Comparison of ENCODE assay signal across 15 cellular contexts in the genomic region with DNA sequence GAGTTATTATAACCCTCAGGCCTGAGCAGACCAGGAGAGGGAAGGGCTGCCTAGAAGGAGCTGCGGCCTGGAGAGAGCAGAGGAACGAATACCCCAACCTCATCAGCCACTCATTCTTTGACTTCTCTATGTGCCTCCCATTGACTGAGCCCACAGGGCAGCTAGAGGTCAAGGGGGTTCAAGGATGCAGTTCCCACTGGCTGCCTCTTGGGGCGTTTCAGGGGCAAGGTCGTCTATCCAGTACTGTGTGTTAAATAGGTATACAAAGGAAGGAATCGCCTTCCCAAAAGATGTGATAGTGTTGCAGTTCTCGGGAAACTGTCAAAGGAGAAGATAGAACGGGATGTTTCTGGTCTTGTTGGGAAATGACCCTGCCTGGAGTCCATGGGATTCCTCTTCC.
A peak's percentile ranks its signal among the peaks of the same experiment; 100 is the strongest.
DNase-seq lines count a peak whose midpoint lies in the region; ATAC-seq and TF ChIP-seq lines count a peak whose summit lies in the region.
"Had no signal": no experiment of that assay in that cellular context is flagged by ENCODE, and none has a peak within 500 bp of the region (broad histone marks: within the 10 kb centered on the region; RNA-seq: fewer than 3 reads in every experiment).

No MANE protein-coding gene starts in this region.

- H3K4me3 Mint-ChIP-seq in glutamatergic neuron (ENCODE audit: unreplicated experiment), result no peak overlapping the region
- H3K4me3 Mint-ChIP-seq: activated T-cell treated with anti-CD3 and anti-CD28 coated beads, Interleukin-2, amount 50 U/mL, for 4 hours had no signal

- no peaks in the 10 kb centered on the region for H4K20me1 ChIP-seq in OCI-LY1 (ENCODE audit: insufficient read depth, low read length)

- 0 out of 2 replicates have a peak, but pooled peaks cover 3% of the 10 kb centered on the region for H3K27me3 ChIP-seq in OCI-LY1 (ENCODE audit: insufficient read depth, low read length)
- no peaks in the 10 kb centered on the region for H3K27me3 ChIP-seq in upper lobe of right lung
- peaks cover 0 to 51% (median 0%) of the 10 kb centered on the region in 7 donors for H3K27me3 ChIP-seq in spleen (replicated peaks in 1 of 7)

- H3K27ac ChIP-seq in OCI-LY1 (ENCODE audit: low read depth, low read length, poor library complexity, severe bottlenecking), result no peak overlapping the region
- no peak overlapping the region for H3K27ac ChIP-seq in upper lobe of right lung
- H3K27ac ChIP-seq in spleen, result no peak overlapping the region

- no peaks in the 10 kb centered on the region for H3F3A ChIP-seq in OCI-LY1 (ENCODE audit: insufficient read depth, low read length)

- peak; percentile 11 for DNase-seq in stimulated activated CD4-positive, alpha-beta T cell treated with anti-CD3 and anti-CD28 coated beads, Interleukin-15, amount 100 ng/mL, for 24 hours
- DNase-seq in stimulated activated CD4-positive, alpha-beta T cell treated with anti-CD3 and anti-CD28 coated beads, Interleukin-12 subunit alpha, Interleukin-12 subunit beta, amount 100 ng/mL, for 4 hours, result no peak
- DNase-seq in glutamatergic neuron (peak; percentile 37), upper lobe of right lung (no peak), spleen (no peak), AG08396 (ENCODE audit: low spot score) (no peak)
- DNase-seq: activated T-cell treated with anti-CD3 and anti-CD28 coated beads, Interleukin-2, amount 50 U/mL, for 4 hours; C1 segment of cervical spinal cord; effector memory CD4-positive, alpha-beta T cell; GOT3; heart left ventricle; NCI-H2171; stimulated activated CD4-positive, alpha-beta T cell treated with anti-CD3 and anti-CD28 coated beads, Interleukin-4, amount 100 ng/mL, for 4 hours had no signal

- no peak overlapping the region for H3K27ac Mint-ChIP-seq in glutamatergic neuron (ENCODE audit: unreplicated experiment)

- peaks cover under 1% of the 10 kb centered on the region for H3K9me3 Mint-ChIP-seq in glutamatergic neuron (ENCODE audit: unreplicated experiment)
- H3K9me3 Mint-ChIP-seq: activated T-cell treated with anti-CD3 and anti-CD28 coated beads, Interleukin-2, amount 50 U/mL, for 4 hours had no signal

- no peak overlapping the region for H3K9ac ChIP-seq in OCI-LY1 (ENCODE audit: low read length)

- H3K36me3 ChIP-seq in OCI-LY1 (ENCODE audit: insufficient read depth, low read length), result no peaks in the 10 kb centered on the region
- no peaks in the 10 kb centered on the region for H3K36me3 ChIP-seq in upper lobe of right lung
- H3K36me3 ChIP-seq in spleen, result no peaks in the 10 kb centered on the region
- H3K36me3 ChIP-seq: heart left ventricle had no signal

- ATAC-seq in upper lobe of right lung (peak; percentile 48), GM19328 (IDR thresholded peaks at IDR 0.05; ENCODE audit: unreplicated experiment) (no peak)
- ATAC-seq: activated T-cell treated with anti-CD3 and anti-CD28 coated beads, Interleukin-2, amount 50 U/mL, for 4 hours; heart left ventricle had no signal

- TF ChIP-seq POLR2A in spleen (IDR thresholded peaks at IDR 0.05), result no peak

- intact Hi-C loops in upper lobe of right lung (cut with DNase I), result no loop called here
- intact Hi-C loops in spleen (cut with DNase I; ENCODE audit: low total_unique reads), result no loop called here

- H3K27me3 Mint-ChIP-seq in glutamatergic neuron (ENCODE audit: unreplicated experiment), result peaks cover 6% of the 10 kb centered on the region

- TF ChIP-seq CTCF in OCI-LY1 (IDR thresholded peaks at IDR 0.05; ENCODE audit: low read length), result peak; percentile 54
- peak; percentile 72 for TF ChIP-seq CTCF in glutamatergic neuron (IDR thresholded peaks at IDR 0.05; ENCODE audit: partially characterized antibody, unreplicated experiment)
- TF ChIP-seq CTCF in upper lobe of right lung (IDR thresholded peaks at IDR 0.05), result peak; percentile 18
- TF ChIP-seq CTCF in spleen (IDR thresholded peaks at IDR 0.05 in 8 of 11, conservative IDR thresholded peaks at IDR 0.05 in 3 of 11), result no peak

- no peaks in the 10 kb centered on the region for H3K9me2 ChIP-seq in OCI-LY1 (ENCODE audit: low read depth, low read length)

- no peaks in the 10 kb centered on the region for H3K9me3 ChIP-seq in OCI-LY1 (ENCODE audit: low read length)
- no peaks in the 10 kb centered on the region for H3K9me3 ChIP-seq in upper lobe of right lung
- no peaks in the 10 kb centered on the region for H3K9me3 ChIP-seq in spleen
- H3K9me3 ChIP-seq: heart left ventricle had no signal

- H3K4me1 ChIP-seq in OCI-LY1 (ENCODE audit: insufficient read depth, low read length, severe bottlenecking) (no peaks in the 10 kb centered on the region), upper lobe of right lung (no peaks in the 10 kb centered on the region), spleen (no peaks in the 10 kb centered on the region)
- H3K4me1 ChIP-seq: heart left ventricle had no signal

- WGBS in spleen, 5 donors, result 48 to 56% (median 51%) methylated on average over 7 of the region's 7 CpGs

- no peaks in the 10 kb centered on the region for H3K36me3 Mint-ChIP-seq in glutamatergic neuron (ENCODE audit: unreplicated experiment)

- H3K4me2 ChIP-seq in OCI-LY1 (ENCODE audit: low read length), result no peak overlapping the region

- H3K4me1 Mint-ChIP-seq in glutamatergic neuron (ENCODE audit: low read depth, unreplicated experiment), result peaks cover 4% of the 10 kb centered on the region

- H3K4me3 ChIP-seq in OCI-LY1 (ENCODE audit: low read depth, low read length, poor library complexity, severe bottlenecking) (no peak overlapping the region), upper lobe of right lung (no peak overlapping the region), spleen (no peak overlapping the region)
- H3K4me3 ChIP-seq: heart left ventricle had no signal

- no peaks in the 10 kb centered on the region for H3K79me2 ChIP-seq in OCI-LY1 (ENCODE audit: insufficient read depth, low read length)

- H2AFZ ChIP-seq in OCI-LY1 (ENCODE audit: low read length), result no peak overlapping the region

Comparison
In these comparisons a context has a peak if more than half of its experiments do, and no peak if none do; other contexts are left out.
1. DNase-seq: peak in stimulated activated CD4-positive, alpha-beta T cell treated with anti-CD3 and anti-CD28 coated beads, Interleukin-15, amount 100 ng/mL, for 24 hours (single experiment) and glutamatergic neuron (single experiment); none in stimulated activated CD4-positive, alpha-beta T cell treated with anti-CD3 and anti-CD28 coated beads, Interleukin-12 subunit alpha, Interleukin-12 subunit beta, amount 100 ng/mL, for 4 hours (single experiment), upper lobe of right lung (single experiment), spleen (single experiment) and AG08396 (single experiment).
2. CTCF ChIP-seq: peak in OCI-LY1 (single experiment), glutamatergic neuron (single experiment) and upper lobe of right lung (single experiment); none in spleen (0 of 11).